In the genomic region with DNA sequence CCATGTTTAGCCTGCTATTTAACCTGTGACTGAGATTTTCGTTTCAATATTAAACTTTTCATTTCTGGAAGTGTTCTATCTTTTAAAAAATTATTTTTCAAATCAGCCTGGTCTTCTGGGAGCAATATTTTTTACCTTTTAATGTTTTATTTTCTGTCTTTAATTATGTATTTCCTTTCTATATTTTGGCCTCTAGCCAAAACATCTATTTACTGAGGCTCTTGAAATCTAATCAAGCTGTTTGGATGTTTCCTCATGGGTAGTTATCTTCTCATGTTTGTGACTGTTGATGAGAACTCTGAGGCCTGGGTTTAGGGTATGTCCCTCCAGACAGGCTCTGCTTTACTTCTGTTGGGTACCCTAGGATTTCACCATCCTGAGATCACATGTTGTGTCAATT, we compare ENCODE assay signal across 25 cellular contexts. TPM values are rescaled to one million over a fixed set of nuclear protein-coding genes. Genes with fewer than 3 reads are reported as not detected.
DNase-seq lines count a peak whose midpoint lies in the region; TF ChIP-seq lines count a peak whose summit lies in the region.
"Had no signal": no experiment of that assay in that cellular context is flagged by ENCODE, and none has a peak within 500 bp of the region (broad histone marks: within the 10 kb centered on the region; RNA-seq: fewer than 3 reads in every experiment).

No MANE protein-coding gene starts in this region.

- no peak overlapping the region for H3K4me2 ChIP-seq in GM23248 (ENCODE audit: unreplicated experiment)

- no peaks in the 10 kb centered on the region for H3F3A ChIP-seq in GM23248 (ENCODE audit: insufficient read depth)

- no peak overlapping the region for H3K9ac ChIP-seq in GM23248

- no peak overlapping the region for H2AFZ ChIP-seq in GM23248

- no peak overlapping the region for H3K27ac ChIP-seq in GM23248
- H3K27ac ChIP-seq in uterus = no peak overlapping the region
- H3K27ac ChIP-seq: HL-60, Peyer's patch, SJSA1 had no signal

- intact Hi-C loops in uterus (cut with DNase I; ENCODE audit: low total_unique reads) = no loop called here

- DNase-seq in DMS79 treated with DMSO at 0.1 percent for 48 hours (lab: John Stamatoyannopoulos, UW) = peak; percentile 46
- peak; percentile 15 for DNase-seq in NCI-H1436 treated with DMSO at 0.1 percent for 48 hours (lab: John Stamatoyannopoulos, UW)
- peak; percentile 68 for DNase-seq in NCI-H748 (lab: John Stamatoyannopoulos, UW; ENCODE audit: unreplicated experiment)
- DNase-seq in GM23248 = no peak
- DNase-seq in NCI-H524 treated with DMSO at 0.1 percent for 48 hours (lab: John Stamatoyannopoulos, UW) = no peak
- DNase-seq in GDM1 (lab: John Stamatoyannopoulos, UW) = no peak
- no peak for DNase-seq in uterus
- DNase-seq: BE2C, DMS 273 treated with DMSO at 0.1 percent for 48 hours, KBM-7, MM.1S, NCI-H1048, NCI-H1694, NCI-H2107, NCI-H226, NCI-H526, Peyer's patch, T-helper 1 cell had no signal

- 0 out of 2 replicates have a peak, but pooled peaks cover 10% of the 10 kb centered on the region for H3K4me1 ChIP-seq in GM23248 (ENCODE audit: insufficient read depth)
- H3K4me1 ChIP-seq in uterus = no peaks in the 10 kb centered on the region
- H3K4me1 ChIP-seq: HAP-1, Peyer's patch, SJSA1 had no signal

- H3K4me3 ChIP-seq in GM23248 = no peak overlapping the region
- H3K4me3 ChIP-seq in uterus = no peak overlapping the region
- H3K4me3 ChIP-seq: HAP-1, Peyer's patch, SJSA1 had no signal

- WGBS in GM23248 (ENCODE audit: low coverage in 1 of 2, low lambda C conversion rate in 2 of 2, missing lambda C conversion rate in 2 of 2), 2 experiments = 73% methylated on average over 1 of the region's 1 CpG

- no peaks in the 10 kb centered on the region for H3K9me2 ChIP-seq in GM23248 (ENCODE audit: insufficient read depth)

- H3K36me3 ChIP-seq in GM23248 (ENCODE audit: low read depth) (no peaks in the 10 kb centered on the region), uterus (no peaks in the 10 kb centered on the region)
- H3K36me3 ChIP-seq: BE2C, HAP-1, Peyer's patch, SJSA1 had no signal

- in situ Hi-C loops in GM23248 (cut with MboI) = no loop called here

- H3K27me3 ChIP-seq in GM23248 (replicated peaks; ENCODE audit: insufficient read depth) (no peaks in the 10 kb centered on the region), uterus (no peaks in the 10 kb centered on the region)
- H3K27me3 ChIP-seq: BE2C, Peyer's patch, SJSA1 had no signal

- H3K79me2 ChIP-seq in GM23248 (ENCODE audit: insufficient read depth) = no peaks in the 10 kb centered on the region

- TF ChIP-seq POLR2A in uterus (IDR thresholded peaks at IDR 0.05) = no peak

- H4K20me1 ChIP-seq in GM23248 (ENCODE audit: insufficient read depth) = no peaks in the 10 kb centered on the region

- no peaks in the 10 kb centered on the region for H3K9me3 ChIP-seq in GM23248 (ENCODE audit: low read depth)
- H3K9me3 ChIP-seq in uterus = no peaks in the 10 kb centered on the region
- H3K9me3 ChIP-seq: BE2C, HAP-1, Peyer's patch, SJSA1 had no signal

- no peak for TF ChIP-seq CTCF in uterus (IDR thresholded peaks at IDR 0.05)

RNA-seq across cellular contexts. Expression of gene SLC10A4, which starts 10.3 kb away (rescaled TPM):
- total RNA-seq in GM23248 (2014; rRNA removed; shearing (Covaris generic)) = not detected in 2 replicates
- polyA plus RNA-seq in GM23248 (2016; fragmentation: Nextera tagmentation; extraction: Ambion mirVana) = not detected in 2 replicates
- total RNA-seq in uterus = 1 to 10 TPM in 1 of 4 donors, under 1 TPM in 1, not detected in 2; 0.24 to 1.2 TPM
- total RNA-seq: HT-29, OCI-LY7, Peyer's patch, SJSA1 had no signal

RNA-seq across cellular contexts. Expression of gene ZAR1, which starts 17.3 kb away (rescaled TPM):
- not detected in 2 replicates for total RNA-seq in GM23248 (2014; rRNA removed; shearing (Covaris generic))
- not detected in 2 replicates for polyA plus RNA-seq in GM23248 (2016; fragmentation: Nextera tagmentation; extraction: Ambion mirVana)
- under 1 TPM in 1 of 4 donors, not detected in 3; 0.41 TPM for total RNA-seq in uterus
- total RNA-seq: A673, HepG2, HT-29, OCI-LY7, Peyer's patch, SJSA1 had no signal
- polyA plus RNA-seq: HepG2 had no signal

Comparison
In these comparisons a context has a peak if more than half of its experiments do, and no peak if none do; other contexts are left out.
1. DNase-seq: peak in DMS79 treated with DMSO at 0.1 percent for 48 hours (single experiment), NCI-H1436 treated with DMSO at 0.1 percent for 48 hours (single experiment) and NCI-H748 (single experiment); none in GM23248 (single experiment), NCI-H524 treated with DMSO at 0.1 percent for 48 hours (single experiment), GDM1 (single experiment) and uterus (0 of 2).